In the genomic region with DNA sequence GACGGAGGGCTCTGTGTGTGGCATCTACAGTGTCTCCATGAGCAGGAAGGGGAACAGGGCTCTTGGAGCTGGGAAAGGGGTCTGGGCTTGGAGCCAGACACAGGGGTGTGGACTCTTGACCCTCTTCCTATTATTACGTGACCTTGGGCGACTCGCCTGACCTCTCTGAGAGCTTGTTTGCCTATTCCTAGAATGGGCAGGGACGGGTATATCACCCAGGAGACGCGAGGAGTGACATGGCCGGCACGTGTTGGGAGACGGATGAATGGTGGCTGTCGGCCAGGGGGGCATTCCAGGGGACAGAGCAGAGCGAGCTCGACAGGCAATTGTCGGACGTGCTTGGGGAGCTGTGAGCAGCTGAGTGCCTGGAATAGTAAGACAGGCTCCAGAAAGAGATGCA, we compare ENCODE assay signal across 1 cellular context.
A peak's percentile ranks its signal among the peaks of the same experiment; 100 is the strongest.
TF ChIP-seq lines count a peak whose summit lies in the region.

No MANE protein-coding gene starts in this region.

TF ChIP-seq in HepG2, 621 proteins besides CTCF, POLR2A, EP300 and RAD21 (continued from another document):
- TF ChIP-seq MNT (IDR thresholded peaks at IDR 0.05) (peak; percentile 35; the same call in 1 of the 2 replicates), BRD4 (CRISPR knock-in tag; IDR thresholded peaks at IDR 0.05) (no peak), HIVEP1 (CRISPR knock-in tag; IDR thresholded peaks at IDR 0.05) (no peak), ZNF441 (CRISPR knock-in tag; IDR thresholded peaks at IDR 0.05; ENCODE audit: borderline replicate concordance) (no peak), EZH2 (conservative IDR thresholded peaks at IDR 0.05; ENCODE audit: low read depth, low read length) (no peak), ZNF326 (CRISPR knock-in tag; IDR thresholded peaks at IDR 0.05; ENCODE audit: borderline replicate concordance) (no peak), ZSCAN30 (CRISPR knock-in tag; IDR thresholded peaks at IDR 0.05) (no peak), RXRA (CRISPR knock-in tag; IDR thresholded peaks at IDR 0.05) (0 out of 2 replicates have a peak, but pooled peaks have one; percentile 23), SOX6 (IDR thresholded peaks at IDR 0.05) (no peak), SOX6 (CRISPR knock-in tag; IDR thresholded peaks at IDR 0.05) (0 out of 2 replicates have a peak, but pooled peaks have one; percentile 35), PHF5A (CRISPR knock-in tag; IDR thresholded peaks at IDR 0.05; ENCODE audit: low read depth, unreplicated experiment) (no peak), NR2F1 (CRISPR knock-in tag; IDR thresholded peaks at IDR 0.05) (no peak), BORCS8-MEF2B (CRISPR knock-in tag; IDR thresholded peaks at IDR 0.05) (no peak), EED (CRISPR knock-in tag; IDR thresholded peaks at IDR 0.05) (no peak), HDAC6 (IDR thresholded peaks at IDR 0.05; ENCODE audit: low read depth, low read length) (no peak), SMAD1 (CRISPR knock-in tag; IDR thresholded peaks at IDR 0.05; ENCODE audit: borderline replicate concordance, low read depth) (no peak), ZNF331 (CRISPR knock-in tag; IDR thresholded peaks at IDR 0.05) (no peak), ZNF234 (CRISPR knock-in tag; conservative IDR thresholded peaks at IDR 0.05) (no peak), MXD4 (CRISPR knock-in tag; IDR thresholded peaks at IDR 0.05) (no peak), TIGD3 (CRISPR knock-in tag; IDR thresholded peaks at IDR 0.05; ENCODE audit: borderline replicate concordance) (no peak), ZBTB2 (CRISPR knock-in tag; IDR thresholded peaks at IDR 0.05; ENCODE audit: low read depth) (no peak), BCL6 (CRISPR knock-in tag; IDR thresholded peaks at IDR 0.05) (peak; percentile 56; the same call in 1 of the 2 replicates), CEBPB (IDR thresholded peaks at IDR 0.05; ENCODE audit: borderline replicate concordance, low read depth, low read length) (no peak)
- TF ChIP-seq, protein P1, sequence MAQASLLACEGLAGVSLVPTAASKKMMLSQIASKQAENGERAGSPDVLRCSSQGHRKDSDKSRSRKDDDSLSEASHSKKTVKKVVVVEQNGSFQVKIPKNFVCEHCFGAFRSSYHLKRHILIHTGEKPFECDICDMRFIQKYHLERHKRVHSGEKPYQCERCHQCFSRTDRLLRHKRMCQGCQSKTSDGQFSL (CRISPR knock-in tag; IDR thresholded peaks at IDR 0.05): no peak
- TF ChIP-seq, protein P2, sequence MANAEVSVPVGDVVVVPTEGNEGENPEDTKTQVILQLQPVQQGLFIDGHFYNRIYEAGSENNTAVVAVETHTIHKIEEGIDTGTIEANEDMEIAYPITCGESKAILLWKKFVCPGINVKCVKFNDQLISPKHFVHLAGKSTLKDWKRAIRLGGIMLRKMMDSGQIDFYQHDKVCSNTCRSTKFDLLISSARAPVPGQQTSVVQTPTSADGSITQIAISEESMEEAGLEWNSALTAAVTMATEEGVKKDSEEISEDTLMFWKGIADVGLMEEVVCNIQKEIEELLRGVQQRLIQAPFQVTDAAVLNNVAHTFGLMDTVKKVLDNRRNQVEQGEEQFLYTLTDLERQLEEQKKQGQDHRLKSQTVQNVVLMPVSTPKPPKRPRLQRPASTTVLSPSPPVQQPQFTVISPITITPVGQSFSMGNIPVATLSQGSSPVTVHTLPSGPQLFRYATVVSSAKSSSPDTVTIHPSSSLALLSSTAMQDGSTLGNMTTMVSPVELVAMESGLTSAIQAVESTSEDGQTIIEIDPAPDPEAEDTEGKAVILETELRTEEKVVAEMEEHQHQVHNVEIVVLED (CRISPR knock-in tag; IDR thresholded peaks at IDR 0.05; ENCODE audit: borderline replicate concordance): no peak
- TF ChIP-seq, protein P3, sequence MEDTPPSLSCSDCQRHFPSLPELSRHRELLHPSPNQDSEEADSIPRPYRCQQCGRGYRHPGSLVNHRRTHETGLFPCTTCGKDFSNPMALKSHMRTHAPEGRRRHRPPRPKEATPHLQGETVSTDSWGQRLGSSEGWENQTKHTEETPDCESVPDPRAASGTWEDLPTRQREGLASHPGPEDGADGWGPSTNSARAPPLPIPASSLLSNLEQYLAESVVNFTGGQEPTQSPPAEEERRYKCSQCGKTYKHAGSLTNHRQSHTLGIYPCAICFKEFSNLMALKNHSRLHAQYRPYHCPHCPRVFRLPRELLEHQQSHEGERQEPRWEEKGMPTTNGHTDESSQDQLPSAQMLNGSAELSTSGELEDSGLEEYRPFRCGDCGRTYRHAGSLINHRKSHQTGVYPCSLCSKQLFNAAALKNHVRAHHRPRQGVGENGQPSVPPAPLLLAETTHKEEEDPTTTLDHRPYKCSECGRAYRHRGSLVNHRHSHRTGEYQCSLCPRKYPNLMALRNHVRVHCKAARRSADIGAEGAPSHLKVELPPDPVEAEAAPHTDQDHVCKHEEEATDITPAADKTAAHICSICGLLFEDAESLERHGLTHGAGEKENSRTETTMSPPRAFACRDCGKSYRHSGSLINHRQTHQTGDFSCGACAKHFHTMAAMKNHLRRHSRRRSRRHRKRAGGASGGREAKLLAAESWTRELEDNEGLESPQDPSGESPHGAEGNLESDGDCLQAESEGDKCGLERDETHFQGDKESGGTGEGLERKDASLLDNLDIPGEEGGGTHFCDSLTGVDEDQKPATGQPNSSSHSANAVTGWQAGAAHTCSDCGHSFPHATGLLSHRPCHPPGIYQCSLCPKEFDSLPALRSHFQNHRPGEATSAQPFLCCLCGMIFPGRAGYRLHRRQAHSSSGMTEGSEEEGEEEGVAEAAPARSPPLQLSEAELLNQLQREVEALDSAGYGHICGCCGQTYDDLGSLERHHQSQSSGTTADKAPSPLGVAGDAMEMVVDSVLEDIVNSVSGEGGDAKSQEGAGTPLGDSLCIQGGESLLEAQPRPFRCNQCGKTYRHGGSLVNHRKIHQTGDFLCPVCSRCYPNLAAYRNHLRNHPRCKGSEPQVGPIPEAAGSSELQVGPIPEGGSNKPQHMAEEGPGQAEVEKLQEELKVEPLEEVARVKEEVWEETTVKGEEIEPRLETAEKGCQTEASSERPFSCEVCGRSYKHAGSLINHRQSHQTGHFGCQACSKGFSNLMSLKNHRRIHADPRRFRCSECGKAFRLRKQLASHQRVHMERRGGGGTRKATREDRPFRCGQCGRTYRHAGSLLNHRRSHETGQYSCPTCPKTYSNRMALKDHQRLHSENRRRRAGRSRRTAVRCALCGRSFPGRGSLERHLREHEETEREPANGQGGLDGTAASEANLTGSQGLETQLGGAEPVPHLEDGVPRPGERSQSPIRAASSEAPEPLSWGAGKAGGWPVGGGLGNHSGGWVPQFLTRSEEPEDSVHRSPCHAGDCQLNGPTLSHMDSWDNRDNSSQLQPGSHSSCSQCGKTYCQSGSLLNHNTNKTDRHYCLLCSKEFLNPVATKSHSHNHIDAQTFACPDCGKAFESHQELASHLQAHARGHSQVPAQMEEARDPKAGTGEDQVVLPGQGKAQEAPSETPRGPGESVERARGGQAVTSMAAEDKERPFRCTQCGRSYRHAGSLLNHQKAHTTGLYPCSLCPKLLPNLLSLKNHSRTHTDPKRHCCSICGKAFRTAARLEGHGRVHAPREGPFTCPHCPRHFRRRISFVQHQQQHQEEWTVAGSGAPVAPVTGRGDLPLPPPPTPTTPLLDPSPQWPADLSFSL (CRISPR knock-in tag; IDR thresholded peaks at IDR 0.05): no peak
- TF ChIP-seq, protein P4, sequence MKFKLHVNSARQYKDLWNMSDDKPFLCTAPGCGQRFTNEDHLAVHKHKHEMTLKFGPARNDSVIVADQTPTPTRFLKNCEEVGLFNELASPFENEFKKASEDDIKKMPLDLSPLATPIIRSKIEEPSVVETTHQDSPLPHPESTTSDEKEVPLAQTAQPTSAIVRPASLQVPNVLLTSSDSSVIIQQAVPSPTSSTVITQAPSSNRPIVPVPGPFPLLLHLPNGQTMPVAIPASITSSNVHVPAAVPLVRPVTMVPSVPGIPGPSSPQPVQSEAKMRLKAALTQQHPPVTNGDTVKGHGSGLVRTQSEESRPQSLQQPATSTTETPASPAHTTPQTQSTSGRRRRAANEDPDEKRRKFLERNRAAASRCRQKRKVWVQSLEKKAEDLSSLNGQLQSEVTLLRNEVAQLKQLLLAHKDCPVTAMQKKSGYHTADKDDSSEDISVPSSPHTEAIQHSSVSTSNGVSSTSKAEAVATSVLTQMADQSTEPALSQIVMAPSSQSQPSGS (CRISPR knock-in tag; IDR thresholded peaks at IDR 0.05): no peak
- TF ChIP-seq, protein P5, sequence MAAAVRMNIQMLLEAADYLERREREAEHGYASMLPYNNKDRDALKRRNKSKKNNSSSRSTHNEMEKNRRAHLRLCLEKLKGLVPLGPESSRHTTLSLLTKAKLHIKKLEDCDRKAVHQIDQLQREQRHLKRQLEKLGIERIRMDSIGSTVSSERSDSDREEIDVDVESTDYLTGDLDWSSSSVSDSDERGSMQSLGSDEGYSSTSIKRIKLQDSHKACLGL (CRISPR knock-in tag; IDR thresholded peaks at IDR 0.05): no peak
TF ChIP-seq in HepG2: peak in this region for 6.
